30 cellular contexts compared by ENCODE assay signal in genomic region chr1:209707308-209707707, GRCh38. TPM values are rescaled to one million over a fixed set of nuclear protein-coding genes. Genes with fewer than 3 reads are reported as not detected.
DNase-seq lines count a peak whose midpoint lies in the region; ATAC-seq and TF ChIP-seq lines count a peak whose summit lies in the region.
"Had no signal": no experiment of that assay in that cellular context is flagged by ENCODE, and none has a peak within 500 bp of the region (broad histone marks: within the 10 kb centered on the region; RNA-seq: fewer than 3 reads in every experiment).

No MANE protein-coding gene starts in this region.

- H3K4me3 Mint-ChIP-seq in activated naive CD4-positive, alpha-beta T cell treated with anti-CD3 and anti-CD28 coated beads for 36 hours = no peak overlapping the region
- H3K4me3 Mint-ChIP-seq in activated T-helper 2 cell treated with anti-CD3 and anti-CD28 coated beads, Interferon-gamma antibody, Interleukin-2, Interleukin-4, amounts not matched to agents 10 μg/mL and 5 μg/mL and 100 μg/mL, durations not matched to agents 14 hours and 24 hours and 36 hours (ENCODE audit: low read depth) = peak overlapping the region; percentile 9
- H3K4me3 Mint-ChIP-seq: CD8-positive, alpha-beta T cell; natural killer cell treated with Interleukin-12 subunit alpha and Interleukin-12 subunit beta and Interleukin-15 and Interleukin-18, amount 100 ng/mL, for 72 hours; stimulated activated effector memory CD8-positive, alpha-beta T cell treated with anti-CD3 and anti-CD28 coated beads, Interleukin-12 subunit alpha, Interleukin-12 subunit beta, amount 100 ng/mL, for 72 hours had no signal

- peaks cover 14% of the 10 kb centered on the region for H3K4me1 ChIP-seq in GM23248 (ENCODE audit: insufficient read depth)
- peaks cover 23% of the 10 kb centered on the region for H3K4me1 ChIP-seq in foreskin keratinocyte
- H3K4me1 ChIP-seq: BE2C, HAP-1, upper lobe of left lung had no signal

- H3K9me3 Mint-ChIP-seq in activated naive CD4-positive, alpha-beta T cell treated with anti-CD3 and anti-CD28 coated beads for 36 hours = no peaks in the 10 kb centered on the region
- no peaks in the 10 kb centered on the region for H3K9me3 Mint-ChIP-seq in activated T-helper 2 cell treated with anti-CD3 and anti-CD28 coated beads, Interferon-gamma antibody, Interleukin-2, Interleukin-4, amounts not matched to agents 10 μg/mL and 5 μg/mL and 100 μg/mL, durations not matched to agents 14 hours and 24 hours and 36 hours
- H3K9me3 Mint-ChIP-seq: CD8-positive, alpha-beta T cell; natural killer cell treated with Interleukin-12 subunit alpha and Interleukin-12 subunit beta and Interleukin-15 and Interleukin-18, amount 100 ng/mL, for 72 hours; stimulated activated effector memory CD8-positive, alpha-beta T cell treated with anti-CD3 and anti-CD28 coated beads, Interleukin-12 subunit alpha, Interleukin-12 subunit beta, amount 100 ng/mL, for 72 hours had no signal

- peaks cover 17% of the 10 kb centered on the region for H3K36me3 Mint-ChIP-seq in activated naive CD4-positive, alpha-beta T cell treated with anti-CD3 and anti-CD28 coated beads for 36 hours (ENCODE audit: low read depth)
- peaks cover 74% of the 10 kb centered on the region for H3K36me3 Mint-ChIP-seq in activated T-helper 2 cell treated with anti-CD3 and anti-CD28 coated beads, Interferon-gamma antibody, Interleukin-2, Interleukin-4, amounts not matched to agents 10 μg/mL and 5 μg/mL and 100 μg/mL, durations not matched to agents 14 hours and 24 hours and 36 hours (ENCODE audit: low read depth)
- H3K36me3 Mint-ChIP-seq: CD8-positive, alpha-beta T cell; natural killer cell treated with Interleukin-12 subunit alpha and Interleukin-12 subunit beta and Interleukin-15 and Interleukin-18, amount 100 ng/mL, for 72 hours; stimulated activated effector memory CD8-positive, alpha-beta T cell treated with anti-CD3 and anti-CD28 coated beads, Interleukin-12 subunit alpha, Interleukin-12 subunit beta, amount 100 ng/mL, for 72 hours had no signal

- H3K27ac ChIP-seq in GM23248 (no peak overlapping the region), foreskin keratinocyte (no peak overlapping the region)
- H3K27ac ChIP-seq: KMS-11, suprapubic skin, upper lobe of left lung had no signal

- H2AFZ ChIP-seq in GM23248 = no peak overlapping the region

- in situ Hi-C loops in GM23248 (cut with MboI) = no loop called here

- CTCF ChIA-PET in activated naive CD4-positive, alpha-beta T cell treated with anti-CD3 and anti-CD28 coated beads for 36 hours (lab: Charles Lee) = interaction anchor here (0.6 to 2.3 kb wide), 4 partner anchors 14 to 105 kb away, joined by 3 to 7 read pairs (median 4); no protein-coding TSS in a partner anchor

- DNase-seq in activated naive CD4-positive, alpha-beta T cell treated with anti-CD3 and anti-CD28 coated beads for 36 hours = no peak
- DNase-seq in activated naive CD4-positive, alpha-beta T cell treated with Interleukin-2 at 50 U/mL for 16 hours = no peak
- peak; percentile 32 for DNase-seq in GM23248
- no peak for DNase-seq in activated T-helper 2 cell treated with anti-CD3 and anti-CD28 coated beads, Interferon-gamma antibody, Interleukin-2, Interleukin-4, amounts not matched to agents 10 μg/mL and 5 μg/mL and 100 μg/mL, durations not matched to agents 14 hours and 24 hours and 36 hours (ENCODE audit: low spot score)
- peak in 1 of 2 donors; percentile 52 for DNase-seq in foreskin keratinocyte
- DNase-seq in anterior cingulate cortex (lab: John Stamatoyannopoulos, UW) = no peak
- no peak for DNase-seq in NCI-H1105 treated with DMSO at 0.1 percent for 48 hours (lab: John Stamatoyannopoulos, UW)
- DNase-seq: activated CD8-positive, alpha-beta memory T cell treated with anti-CD3 and anti-CD28 coated beads, Interleukin-2, amount 50 U/mL, for 4 hours; activated gamma-delta T cell; amniotic stem cell; BE2C; CD8-positive, alpha-beta T cell; hypothalamus; left colon; NCI-H1436 treated with DMSO at 0.1 percent for 48 hours; NCI-H2107; NCI-H748 treated with DMSO at 0.1 percent for 48 hours; occipital lobe; upper lobe of left lung had no signal

- no peaks in the 10 kb centered on the region for H3K36me3 ChIP-seq in GM23248 (ENCODE audit: low read depth)
- H3K36me3 ChIP-seq: BE2C, HAP-1, suprapubic skin, upper lobe of left lung had no signal

- no peaks in the 10 kb centered on the region for H3K9me2 ChIP-seq in GM23248 (ENCODE audit: insufficient read depth)

- no peaks in the 10 kb centered on the region for H3K9me3 ChIP-seq in GM23248 (ENCODE audit: low read depth)
- H3K9me3 ChIP-seq: BE2C, HAP-1, suprapubic skin, upper lobe of left lung had no signal

- no peak overlapping the region for H3K4me3 ChIP-seq in GM23248
- H3K4me3 ChIP-seq: HAP-1, suprapubic skin, upper lobe of left lung had no signal

- H4K20me1 ChIP-seq in GM23248 (ENCODE audit: insufficient read depth) = no peaks in the 10 kb centered on the region

- peaks cover 81% of the 10 kb centered on the region for H3K4me1 Mint-ChIP-seq in activated naive CD4-positive, alpha-beta T cell treated with anti-CD3 and anti-CD28 coated beads for 36 hours (ENCODE audit: low read depth)
- H3K4me1 Mint-ChIP-seq in activated T-helper 2 cell treated with anti-CD3 and anti-CD28 coated beads, Interferon-gamma antibody, Interleukin-2, Interleukin-4, amounts not matched to agents 10 μg/mL and 5 μg/mL and 100 μg/mL, durations not matched to agents 14 hours and 24 hours and 36 hours (ENCODE audit: low read depth) = peaks cover 80% of the 10 kb centered on the region

- peaks cover 6% of the 10 kb centered on the region; the same call in 1 of the 2 replicates for H3F3A ChIP-seq in GM23248 (ENCODE audit: insufficient read depth)

- peak overlapping the region; percentile 94 for H3K27ac Mint-ChIP-seq in activated naive CD4-positive, alpha-beta T cell treated with anti-CD3 and anti-CD28 coated beads for 36 hours
- peak overlapping the region; percentile 64 for H3K27ac Mint-ChIP-seq in activated T-helper 2 cell treated with anti-CD3 and anti-CD28 coated beads, Interferon-gamma antibody, Interleukin-2, Interleukin-4, amounts not matched to agents 10 μg/mL and 5 μg/mL and 100 μg/mL, durations not matched to agents 14 hours and 24 hours and 36 hours
- H3K27ac Mint-ChIP-seq: CD8-positive, alpha-beta T cell; natural killer cell treated with Interleukin-12 subunit alpha and Interleukin-12 subunit beta and Interleukin-15 and Interleukin-18, amount 100 ng/mL, for 72 hours; stimulated activated effector memory CD8-positive, alpha-beta T cell treated with anti-CD3 and anti-CD28 coated beads, Interleukin-12 subunit alpha, Interleukin-12 subunit beta, amount 100 ng/mL, for 72 hours had no signal

- H3K27me3 Mint-ChIP-seq in activated naive CD4-positive, alpha-beta T cell treated with anti-CD3 and anti-CD28 coated beads for 36 hours (ENCODE audit: low read depth) = no peaks in the 10 kb centered on the region
- no peaks in the 10 kb centered on the region for H3K27me3 Mint-ChIP-seq in activated T-helper 2 cell treated with anti-CD3 and anti-CD28 coated beads, Interferon-gamma antibody, Interleukin-2, Interleukin-4, amounts not matched to agents 10 μg/mL and 5 μg/mL and 100 μg/mL, durations not matched to agents 14 hours and 24 hours and 36 hours (ENCODE audit: low read depth)

- intact Hi-C loops in activated naive CD4-positive, alpha-beta T cell treated with anti-CD3 and anti-CD28 coated beads for 36 hours (cut with micrococcal nuclease) = no loop called here
- intact Hi-C loops in activated T-helper 2 cell treated with anti-CD3 and anti-CD28 coated beads, Interferon-gamma antibody, Interleukin-2, Interleukin-4, amounts not matched to agents 10 μg/mL and 5 μg/mL and 100 μg/mL, durations not matched to agents 14 hours and 24 hours and 36 hours (cut with micrococcal nuclease) = no loop called here

- ATAC-seq in foreskin keratinocyte (peak; percentile 61), GM21576 (IDR thresholded peaks at IDR 0.05; ENCODE audit: unreplicated experiment) (no peak)
- ATAC-seq: CD8-positive, alpha-beta T cell; left colon; natural killer cell treated with Interleukin-12 subunit alpha and Interleukin-12 subunit beta and Interleukin-15 and Interleukin-18, amount 100 ng/mL, for 72 hours; Panc1; stimulated activated effector memory CD8-positive, alpha-beta T cell treated with anti-CD3 and anti-CD28 coated beads, Interleukin-12 subunit alpha, Interleukin-12 subunit beta, amount 100 ng/mL, for 72 hours had no signal

- no peak overlapping the region for H3K9ac ChIP-seq in GM23248
- H3K9ac ChIP-seq: KMS-11 had no signal

- no peak for TF ChIP-seq CTCF in foreskin keratinocyte (conservative IDR thresholded peaks at IDR 0.05)

- WGBS in GM23248 (ENCODE audit: low coverage in 1 of 2, low lambda C conversion rate in 2 of 2, missing lambda C conversion rate in 2 of 2), 2 experiments = 77 to 78% methylated on average over 1 of the region's 1 CpG

- no peak overlapping the region for H3K4me2 ChIP-seq in GM23248 (ENCODE audit: unreplicated experiment)
- H3K4me2 ChIP-seq: KMS-11 had no signal

- H3K27me3 ChIP-seq in GM23248 (replicated peaks; ENCODE audit: insufficient read depth) = no peaks in the 10 kb centered on the region
- H3K27me3 ChIP-seq in foreskin keratinocyte = no peaks in the 10 kb centered on the region
- H3K27me3 ChIP-seq: suprapubic skin, upper lobe of left lung had no signal

- H3K79me2 ChIP-seq in GM23248 (ENCODE audit: insufficient read depth) = no peaks in the 10 kb centered on the region

RNA-seq across cellular contexts. Expression of gene HSD11B1, which starts 2.7 kb away (rescaled TPM):
- 1 to 10 TPM; 6.7 to 8.0 TPM for total RNA-seq in activated naive CD4-positive, alpha-beta T cell treated with anti-CD3 and anti-CD28 coated beads for 36 hours
- 0.54 TPM in 1 of 2 replicates, not detected in the other for total RNA-seq in GM23248 (2014; rRNA removed; shearing (Covaris generic))
- 1.0 and 1.8 TPM in 2 replicates for polyA plus RNA-seq in GM23248 (2016; fragmentation: Nextera tagmentation; extraction: Ambion mirVana)
- 8.2 and 8.6 TPM in 2 replicates for total RNA-seq in activated T-helper 2 cell treated with anti-CD3 and anti-CD28 coated beads, Interferon-gamma antibody, Interleukin-2, Interleukin-4, amounts not matched to agents 10 μg/mL and 5 μg/mL and 100 μg/mL, durations not matched to agents 14 hours and 24 hours and 36 hours
- 0.56 and 0.61 TPM in 2 replicates for total RNA-seq in foreskin keratinocyte
- polyA plus RNA-seq in foreskin keratinocyte = 0.29 and 0.54 TPM in 2 replicates
- total RNA-seq: CD8-positive, alpha-beta T cell; chondrocyte; Daoy; glomerular endothelial cell; occipital lobe had no signal

RNA-seq across cellular contexts. Expression of gene G0S2, which starts 32.1 kb away (rescaled TPM):
- 100 to 1,000 TPM; 138 to 139 TPM for total RNA-seq in activated naive CD4-positive, alpha-beta T cell treated with anti-CD3 and anti-CD28 coated beads for 36 hours
- 0.65 and 0.89 TPM in 2 replicates for total RNA-seq in GM23248 (2014; rRNA removed; shearing (Covaris generic))
- polyA plus RNA-seq in GM23248 (2016; fragmentation: Nextera tagmentation; extraction: Ambion mirVana) (2.0 and 2.9 TPM in 2 replicates), foreskin keratinocyte (22.5 and 29.7 TPM in 2 replicates)
- 49.3 and 49.4 TPM in 2 replicates for total RNA-seq in activated T-helper 2 cell treated with anti-CD3 and anti-CD28 coated beads, Interferon-gamma antibody, Interleukin-2, Interleukin-4, amounts not matched to agents 10 μg/mL and 5 μg/mL and 100 μg/mL, durations not matched to agents 14 hours and 24 hours and 36 hours
- total RNA-seq in foreskin keratinocyte = 19.7 and 24.0 TPM in 2 replicates

RNA-seq across cellular contexts. Expression of gene TRAF3IP3, which starts 48.5 kb away (rescaled TPM):
- 100 to 1,000 TPM; 107 to 113 TPM for total RNA-seq in activated naive CD4-positive, alpha-beta T cell treated with anti-CD3 and anti-CD28 coated beads for 36 hours
- not detected in 2 replicates for total RNA-seq in GM23248 (2014; rRNA removed; shearing (Covaris generic))
- polyA plus RNA-seq in GM23248 (2016; fragmentation: Nextera tagmentation; extraction: Ambion mirVana) = 0.25 TPM in 1 of 2 replicates, not detected in the other
- total RNA-seq in activated T-helper 2 cell treated with anti-CD3 and anti-CD28 coated beads, Interferon-gamma antibody, Interleukin-2, Interleukin-4, amounts not matched to agents 10 μg/mL and 5 μg/mL and 100 μg/mL, durations not matched to agents 14 hours and 24 hours and 36 hours = 386 and 390 TPM in 2 replicates
- total RNA-seq in foreskin keratinocyte = not detected in 2 replicates
- polyA plus RNA-seq in foreskin keratinocyte = 0.01 TPM in 1 of 2 replicates, not detected in the other
- total RNA-seq: chondrocyte, Daoy, glomerular endothelial cell, pulmonary artery endothelial cell had no signal

RNA-seq across cellular contexts. Expression of gene LAMB3, which starts 55.1 kb away (rescaled TPM):
- 10 to 100 TPM; 11.8 to 13.0 TPM for total RNA-seq in activated naive CD4-positive, alpha-beta T cell treated with anti-CD3 and anti-CD28 coated beads for 36 hours
- 6.8 and 8.1 TPM in 2 replicates for total RNA-seq in GM23248 (2014; rRNA removed; shearing (Covaris generic))
- polyA plus RNA-seq in GM23248 (2016; fragmentation: Nextera tagmentation; extraction: Ambion mirVana) (2.5 and 3.0 TPM in 2 replicates), foreskin keratinocyte (823 and 1,080 TPM in 2 replicates)
- total RNA-seq in activated T-helper 2 cell treated with anti-CD3 and anti-CD28 coated beads, Interferon-gamma antibody, Interleukin-2, Interleukin-4, amounts not matched to agents 10 μg/mL and 5 μg/mL and 100 μg/mL, durations not matched to agents 14 hours and 24 hours and 36 hours = 11.3 and 11.5 TPM in 2 replicates
- 1,286 and 1,603 TPM in 2 replicates for total RNA-seq in foreskin keratinocyte
- total RNA-seq: CD8-positive, alpha-beta T cell had no signal

Comparison
In these comparisons a context has a peak if more than half of its experiments do, and no peak if none do; other contexts are left out.
1. RNA of gene G0S2, which starts 32.1 kb away (total RNA-seq): 138 to 139 TPM in activated naive CD4-positive, alpha-beta T cell treated with anti-CD3 and anti-CD28 coated beads for 36 hours, 49.3 to 49.4 TPM in activated T-helper 2 cell treated with anti-CD3 and anti-CD28 coated beads, Interferon-gamma antibody, Interleukin-2, Interleukin-4, amounts not matched to agents 10 μg/mL and 5 μg/mL and 100 μg/mL, durations not matched to agents 14 hours and 24 hours and 36 hours and 19.7 to 24.0 TPM in foreskin keratinocyte; 0.65 to 0.89 TPM in GM23248; every median in the first group is over 10 times any median in the second.
2. RNA of gene TRAF3IP3, which starts 48.5 kb away (total RNA-seq): 386 to 390 TPM in activated T-helper 2 cell treated with anti-CD3 and anti-CD28 coated beads, Interferon-gamma antibody, Interleukin-2, Interleukin-4, amounts not matched to agents 10 μg/mL and 5 μg/mL and 100 μg/mL, durations not matched to agents 14 hours and 24 hours and 36 hours and 107 to 113 TPM in activated naive CD4-positive, alpha-beta T cell treated with anti-CD3 and anti-CD28 coated beads for 36 hours; not detected in foreskin keratinocyte and not detected in GM23248; every median in the first group is over 100 times any median in the second.